ENCODE assay signal across 24 cellular contexts in the genomic region with DNA sequence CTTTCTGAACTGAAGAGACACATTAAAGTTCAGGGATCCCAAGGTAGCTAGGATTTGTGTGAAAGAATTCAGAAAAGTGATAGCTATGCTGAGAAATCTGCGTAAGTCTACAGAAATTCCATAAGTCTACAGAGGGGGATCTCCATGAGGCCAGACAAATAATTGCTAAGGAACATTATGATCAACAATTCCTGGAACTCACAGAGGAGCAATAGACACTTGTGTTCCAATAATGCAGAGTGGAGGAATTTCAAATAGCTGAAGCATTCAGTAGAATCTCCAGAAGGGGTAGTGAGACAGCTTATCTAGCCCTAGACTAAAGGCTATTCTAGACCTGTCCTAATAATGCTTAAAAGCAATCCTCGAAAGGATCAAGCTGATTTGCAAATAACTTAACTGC.
"Had no signal": no experiment of that assay in that cellular context is flagged by ENCODE, and none has a peak within 500 bp of the region (broad histone marks: within the 10 kb centered on the region; RNA-seq: fewer than 3 reads in every experiment).

No MANE protein-coding gene starts in this region.

- ATAC-seq: left colon; left lung; lower lobe of right lung; naive thymus-derived CD4-positive, alpha-beta T cell; natural killer cell treated with Interleukin-12 subunit alpha and Interleukin-12 subunit beta and Interleukin-15 and Interleukin-18, amount 100 ng/mL, for 72 hours; right lobe of liver; stimulated activated naive B cell treated with anti-CD40 and anti-IgM and Interleukin-4, amounts not matched to agents 10 μg/mL and 1 μg/mL and 100 μg/mL, for 72 hours; stimulated activated naive CD8-positive, alpha-beta T cell treated with anti-CD3 and anti-CD28 coated beads, Interleukin-15, Interleukin-2, amounts not matched to agents 100 U/mL and 50 U/mL, for 24 hours; upper lobe of right lung had no signal

- H3K27ac ChIP-seq: hepatocyte, left lung, lower lobe of right lung, ovary, right atrium auricular region, right lobe of liver, skin epidermis, stomach, testis, thyroid gland, transverse colon, upper lobe of right lung had no signal

- H3K36me3 ChIP-seq: left lung, lower lobe of right lung, ovary, right atrium auricular region, right lobe of liver, stomach, thyroid gland, transverse colon, upper lobe of right lung had no signal

- H3K27me3 ChIP-seq: hepatocyte, left lung, ovary, right atrium auricular region, stomach, testis, thyroid gland, transverse colon, upper lobe of right lung had no signal

- H3K4me3 ChIP-seq: hepatocyte, left lung, lower lobe of right lung, ovary, right atrium auricular region, right lobe of liver, skin epidermis, stomach, testis, thyroid gland, transverse colon, upper lobe of right lung had no signal

- H3K4me1 ChIP-seq: left lung, lower lobe of right lung, right lobe of liver, testis, thyroid gland, transverse colon, upper lobe of right lung had no signal

- H3K4me2 ChIP-seq: hepatocyte had no signal

- H2AFZ ChIP-seq: hepatocyte had no signal

- DNase-seq: kidney; left colon; left lung; lower lobe of right lung; mammary epithelial cell; mesenchymal stem cell; naive thymus-derived CD4-positive, alpha-beta T cell; ovary; right lobe of liver; stimulated activated CD4-positive, alpha-beta T cell treated with anti-CD3 and anti-CD28 coated beads, Interleukin-12 subunit alpha, Interleukin-12 subunit beta, amount 100 ng/mL, for 4 hours; stimulated activated CD4-positive, alpha-beta T cell treated with anti-CD3 and anti-CD28 coated beads, Interleukin-15, amount 100 ng/mL, for 24 hours; stimulated activated CD4-positive, alpha-beta T cell treated with anti-CD3 and anti-CD28 coated beads, Interleukin-2, amount 100 ng/mL, for 24 hours; stimulated activated CD4-positive, alpha-beta T cell treated with anti-CD3 and anti-CD28 coated beads, Interleukin-4, amount 100 ng/mL, for 1 hour; stimulated activated naive B cell treated with anti-CD40 and anti-IgM and Interleukin-4, amounts not matched to agents 10 μg/mL and 1 μg/mL and 100 μg/mL, for 72 hours; stimulated activated naive CD8-positive, alpha-beta T cell treated with anti-CD3 and anti-CD28 coated beads, Interleukin-15, Interleukin-2, amounts not matched to agents 100 U/mL and 50 U/mL, for 24 hours; stomach; testis; thyroid gland; transverse colon; upper lobe of right lung had no signal

- H3K79me2 ChIP-seq: hepatocyte had no signal

- H3K9me3 ChIP-seq: lower lobe of right lung, ovary, right atrium auricular region, right lobe of liver, testis, thyroid gland, upper lobe of right lung had no signal
